In genomic region chr14:103041464-103041863, GRCh38 we compare ENCODE assay signal across 24 cellular contexts. TPM values are rescaled to one million over a fixed set of nuclear protein-coding genes. Genes with fewer than 3 reads are reported as not detected.
DNase-seq lines count a peak whose midpoint lies in the region; ATAC-seq, FAIRE-seq and TF ChIP-seq lines count a peak whose summit lies in the region.
"Had no signal": no experiment of that assay in that cellular context is flagged by ENCODE, and none has a peak within 500 bp of the region (broad histone marks: within the 10 kb centered on the region; RNA-seq: fewer than 3 reads in every experiment).

No MANE protein-coding gene starts in this region.

- ATAC-seq in Right ventricle myocardium inferior = no peak
- no peak for ATAC-seq in HepG2
- no peak for ATAC-seq in right lobe of liver
- ATAC-seq: A549, GM23338, HCT116 had no signal

- peaks cover 45% of the 10 kb centered on the region for H3K79me2 ChIP-seq in HepG2 (ENCODE audit: insufficient read depth, low read length)
- peaks cover 11% of the 10 kb centered on the region for H3K79me2 ChIP-seq in trophoblast cell (ENCODE audit: control insufficient read depth, insufficient read depth, low read length, poor library complexity)

- no peaks in the 10 kb centered on the region for H3K79me1 ChIP-seq in trophoblast cell (ENCODE audit: low read length)

- TF ChIP-seq EP300 in HepG2 (IDR thresholded peaks at IDR 0.05; ENCODE audit: low read depth in 2 of 2, low read length in 2 of 2) (no peak), HepG2 (CRISPR knock-in tag; IDR thresholded peaks at IDR 0.05; ENCODE audit: borderline replicate concordance) (no peak)

- POLR2A ChIA-PET in HepG2 (lab: Yijun Ruan, JAX) = no interaction called here

- H4K8ac ChIP-seq in trophoblast cell (ENCODE audit: low read depth, low read length) = no peak overlapping the region

- CTCF ChIA-PET in HepG2 (lab: Yijun Ruan, JAX; ENCODE audit: low intra/inter-chr PET ratio, low total read pairs) = no interaction called here

- H3K27ac ChIP-seq in HepG2 (ENCODE audit: extremely low read length, insufficient read depth, low read length) (no peak overlapping the region), right lobe of liver (no peak overlapping the region), trophoblast cell (ENCODE audit: low read depth, low read length) (no peak overlapping the region)
- H3K27ac ChIP-seq: 22Rv1, A549, C4-2B had no signal

- FAIRE-seq in HepG2 (lab: Jason Lieb, UNC) (no peak), GM12892 (lab: Jason Lieb, UNC) (no peak)
- FAIRE-seq: A549, D721Med, G401.6, GM12891, GM18507, H54, HTR-8/SVneo had no signal

- no peaks in the 10 kb centered on the region for H3K4me1 ChIP-seq in HepG2 (ENCODE audit: insufficient read depth, low read length)
- H3K4me1 ChIP-seq in right lobe of liver = peaks cover 0 to 12% (median 2%) of the 10 kb centered on the region in 4 donors
- H3K4me1 ChIP-seq in trophoblast cell (ENCODE audit: control insufficient read depth in 1 of 2, insufficient read depth in 2 of 2, low read length in 2 of 2) = no peaks in the 10 kb centered on the region
- H3K4me1 ChIP-seq: A549, Caco-2 had no signal

- H2BK120ac ChIP-seq in trophoblast cell (ENCODE audit: insufficient read depth, low read length, poor library complexity) = no peak overlapping the region

- H2AK5ac ChIP-seq in trophoblast cell (ENCODE audit: low read length) = no peak overlapping the region

- no peak overlapping the region for H2AFZ ChIP-seq in HepG2 (ENCODE audit: low read length)
- no peak overlapping the region for H2AFZ ChIP-seq in trophoblast cell (ENCODE audit: insufficient read depth, low read length, poor library complexity)
- H2AFZ ChIP-seq: GM23338 had no signal

- no peak overlapping the region for H2BK5ac ChIP-seq in trophoblast cell (ENCODE audit: low read depth, low read length, poor library complexity)

- H3K9ac ChIP-seq in HepG2 (ENCODE audit: insufficient read depth, low read depth, low read length) (no peak overlapping the region), trophoblast cell (ENCODE audit: low read length) (no peak overlapping the region)

- H3K23ac ChIP-seq in trophoblast cell (ENCODE audit: low read length) = no peak overlapping the region

- no peaks in the 10 kb centered on the region; the same call in 1 of the 2 replicates for H4K20me1 ChIP-seq in HepG2 (ENCODE audit: insufficient read depth, low read length)

- H2BK12ac ChIP-seq in trophoblast cell (ENCODE audit: low read length) = no peak overlapping the region

- no peaks in the 10 kb centered on the region for H3K9me3 ChIP-seq in HepG2 (ENCODE audit: low read length)
- H3K9me3 ChIP-seq in right lobe of liver = no peaks in the 10 kb centered on the region
- no peaks in the 10 kb centered on the region for H3K9me3 ChIP-seq in trophoblast cell (ENCODE audit: insufficient read depth, low read depth, low read length)
- H3K9me3 ChIP-seq: Caco-2 had no signal

- no peak overlapping the region for H4K91ac ChIP-seq in trophoblast cell (ENCODE audit: low read depth, low read length)

- DNase-seq in cardiac septum (ENCODE audit: low spot score) (peak; percentile 43), Right ventricle myocardium inferior (ENCODE audit: missing footprints) (no peak), HepG2 (ENCODE audit: low spot score) (no peak), right lobe of liver (no peak), trophoblast cell (no peak), GM12892 (ENCODE audit: insufficient read length) (no peak), middle frontal gyrus (ENCODE audit: extremely low spot score, low spot score) (no peak)
- DNase-seq: AML-193; Caco-2; CD4-positive, alpha-beta T cell; HFFc6 had no signal

- H4K12ac ChIP-seq in trophoblast cell (ENCODE audit: low read depth, low read length) = no peak overlapping the region

- WGBS in HepG2 (ENCODE audit: low lambda C conversion rate) = 91% methylated on average over 12 of the region's 20 CpGs
- no CpG with 5 or more reads among the region's 20 CpGs for WGBS in right lobe of liver (ENCODE audit: insufficient coverage, low coverage, low lambda C conversion rate, missing lambda C conversion rate)
- WGBS in trophoblast cell (ENCODE audit: extremely low coverage, insufficient coverage, insufficient read length) = no CpG with 5 or more reads among the region's 20 CpGs

- H3K4me3 ChIP-seq in HepG2 (replicated peaks in 1 of 3; ENCODE audit: insufficient read depth in 1 of 3, low read depth in 2 of 3, low read length in 3 of 3) (no peak overlapping the region), right lobe of liver (no peak overlapping the region), trophoblast cell (ENCODE audit: low read depth, low read length) (no peak overlapping the region)
- H3K4me3 ChIP-seq: A549, GM23338 had no signal

- TF ChIP-seq CTCF in HepG2 (CRISPR knock-in tag; IDR thresholded peaks at IDR 0.05) = no peak
- no peak for TF ChIP-seq CTCF in right lobe of liver (IDR thresholded peaks at IDR 0.05)

- no TSS peak for BruUV-seq in HepG2 (replicated peaks; lab: Mats Ljungman, UMichigan)

- peak overlapping the region; percentile 1 for H3K18ac ChIP-seq in trophoblast cell (ENCODE audit: low read length)

- in situ Hi-C loops in HepG2 (cut with HindIII; ENCODE audit: extremely low pct_ligation_motif_present, low pct_unique_long_range_greater_than_20kb) = no loop called here

- no peak overlapping the region for H3K14ac ChIP-seq in trophoblast cell (ENCODE audit: low read length)

- intact Hi-C loops in cardiac septum (cut with DNase I) (no loop called here), Right ventricle myocardium inferior (cut with DNase I) (no loop called here), HepG2 (cut with micrococcal nuclease; ENCODE audit: unreplicated experiment) (no loop called here), right lobe of liver (cut with DNase I) (no loop called here)

- no peaks in the 10 kb centered on the region for H3K27me3 ChIP-seq in HepG2 (ENCODE audit: control insufficient read depth in 1 of 2, insufficient read depth in 2 of 2, low read length in 2 of 2)
- no peaks in the 10 kb centered on the region for H3K27me3 ChIP-seq in right lobe of liver
- H3K27me3 ChIP-seq in trophoblast cell (ENCODE audit: insufficient read depth, low read length) = no peaks in the 10 kb centered on the region

- TF ChIP-seq RAD21 in HepG2 (CRISPR knock-in tag; IDR thresholded peaks at IDR 0.05) = no peak

- TF ChIP-seq POLR2A in HepG2 (IDR thresholded peaks at IDR 0.05; ENCODE audit: insufficient read depth in 1 of 2, low read depth in 2 of 2, low read length in 2 of 2) (no peak), right lobe of liver (IDR thresholded peaks at IDR 0.05) (no peak), GM12892 (IDR thresholded peaks at IDR 0.05; ENCODE audit: low read depth, low read length) (no peak)

- peak overlapping the region; percentile 9 for H3K4ac ChIP-seq in trophoblast cell (ENCODE audit: low read depth, low read length)

- no peak overlapping the region for H3K4me2 ChIP-seq in HepG2 (ENCODE audit: low read depth, low read length)
- H3K4me2 ChIP-seq in trophoblast cell (ENCODE audit: low read length) = no peak overlapping the region
- H3K4me2 ChIP-seq: A549, GM23338 had no signal

- H3K36me3 ChIP-seq in HepG2 (replicated peaks in 1 of 2; ENCODE audit: control insufficient read depth in 1 of 2, insufficient read depth in 2 of 2, low read length in 2 of 2) = peaks cover 7 to 11% of the 10 kb centered on the region in 2 experiments; a peak in 2 of 5 replicates
- peaks cover 0 to 4% (median 0%) of the 10 kb centered on the region in 4 donors for H3K36me3 ChIP-seq in right lobe of liver
- peaks cover 8 to 11% of the 10 kb centered on the region in 2 experiments for H3K36me3 ChIP-seq in trophoblast cell (ENCODE audit: control insufficient read depth in 1 of 2, insufficient read depth in 2 of 2, low read length in 2 of 2)

RNA-seq across cellular contexts. Expression of gene CDC42BPB, which starts 15.9 kb away (rescaled TPM):
- total RNA-seq in cardiac septum (81.8 TPM), Right ventricle myocardium inferior (68.9 TPM), HepG2 (2016; rRNA removed; fragmentation: Illumina TruSeq; extraction: Trizol) (19.7 and 20.2 TPM in 2 replicates), right lobe of liver (10 to 100 TPM; 38.4 to 55.5 (median 43.0) TPM)
- 5.5 and 5.6 TPM in 2 replicates for total RNA-seq in HepG2 (2016; cell fraction: cytosol; rRNA removed; fragmentation: Illumina TruSeq; extraction: Trizol; ENCODE audit: low read depth)
- 15.3 and 20.6 TPM in 2 replicates for total RNA-seq in HepG2 (2016; cell fraction: insoluble cytoplasmic fraction; rRNA removed; fragmentation: Illumina TruSeq; extraction: Trizol)
- total RNA-seq in HepG2 (2016; cell fraction: membrane; rRNA removed; fragmentation: Illumina TruSeq; extraction: Trizol) = 7.4 and 7.9 TPM in 2 replicates
- 21.4 and 24.6 TPM in 2 replicates for total RNA-seq in HepG2 (2016; cell fraction: nucleus; rRNA removed; fragmentation: Illumina TruSeq; extraction: Trizol)
- 32.3 and 33.3 TPM in 2 replicates for polyA plus RNA-seq in HepG2 (2011; rRNA removed)
- polyA plus RNA-seq in HepG2 (2011; cell fraction: cytosol; rRNA removed) = 14.7 and 18.8 TPM in 2 replicates
- 82.2 and 87.0 TPM in 2 replicates for polyA plus RNA-seq in HepG2 (2011; cell fraction: nucleus; rRNA removed)
- 23.1 and 30.9 TPM in 2 replicates for polyA plus RNA-seq in HepG2 (2012)
- polyA plus RNA-seq in HepG2 (2016; cell fraction: cytosol; fragmentation: Illumina TruSeq; extraction: Trizol; ENCODE audit: low read depth) = 0.78 and 1.0 TPM in 2 replicates
- polyA plus RNA-seq in HepG2 (2016; cell fraction: insoluble cytoplasmic fraction; fragmentation: Illumina TruSeq; extraction: Trizol; ENCODE audit: low read depth) = 10.5 and 14.1 TPM in 2 replicates
- polyA plus RNA-seq in HepG2 (2016; cell fraction: membrane; fragmentation: Illumina TruSeq; extraction: Trizol; ENCODE audit: low read depth) = 3.0 and 3.4 TPM in 2 replicates
- 45.7 and 47.5 TPM in 2 replicates for polyA plus RNA-seq in HepG2 (2016; cell fraction: nucleus; fragmentation: Illumina TruSeq; extraction: Trizol; ENCODE audit: insufficient read depth, low read depth)
- 93.6 and 143 TPM in 2 replicates for polyA minus RNA-seq in HepG2 (2011; rRNA and poly(A)+ RNA removed; ENCODE audit: low replicate concordance)
- polyA minus RNA-seq in HepG2 (2011; cell fraction: cytosol; rRNA and poly(A)+ RNA removed) = 23.7 and 25.9 TPM in 2 replicates
- polyA minus RNA-seq in HepG2 (2011; cell fraction: nucleus; rRNA and poly(A)+ RNA removed) = 38.8 and 39.3 TPM in 2 replicates
- 55.5 and 55.9 TPM in 2 replicates for polyA plus RNA-seq in trophoblast cell (2013)
- polyA plus RNA-seq in GM12892 (2012; ENCODE audit: missing spikeins) = 9.6 TPM

RNA-seq across cellular contexts. Expression of gene LBHD2, which starts 42.5 kb away (rescaled TPM):
- total RNA-seq in cardiac septum (not detected), Right ventricle myocardium inferior (not detected), HepG2 (2016; rRNA removed; fragmentation: Illumina TruSeq; extraction: Trizol) (0.72 and 1.00 TPM in 2 replicates), right lobe of liver (not detected)
- 2.3 and 2.8 TPM in 2 replicates for total RNA-seq in HepG2 (2016; cell fraction: cytosol; rRNA removed; fragmentation: Illumina TruSeq; extraction: Trizol; ENCODE audit: low read depth)
- total RNA-seq in HepG2 (2016; cell fraction: insoluble cytoplasmic fraction; rRNA removed; fragmentation: Illumina TruSeq; extraction: Trizol) = 0.37 and 0.39 TPM in 2 replicates
- 1.1 and 4.0 TPM in 2 replicates for total RNA-seq in HepG2 (2016; cell fraction: membrane; rRNA removed; fragmentation: Illumina TruSeq; extraction: Trizol)
- not detected in 2 replicates for total RNA-seq in HepG2 (2016; cell fraction: nucleus; rRNA removed; fragmentation: Illumina TruSeq; extraction: Trizol)
- 0.67 and 0.95 TPM in 2 replicates for polyA plus RNA-seq in HepG2 (2011; rRNA removed)
- polyA plus RNA-seq in HepG2 (2011; cell fraction: cytosol; rRNA removed) = 0.85 and 2.1 TPM in 2 replicates
- 0.64 and 1.0 TPM in 2 replicates for polyA plus RNA-seq in HepG2 (2011; cell fraction: nucleus; rRNA removed)
- polyA plus RNA-seq in HepG2 (2012) = 0.40 and 0.72 TPM in 2 replicates
- 2.9 and 3.8 TPM in 2 replicates for polyA plus RNA-seq in HepG2 (2016; cell fraction: cytosol; fragmentation: Illumina TruSeq; extraction: Trizol; ENCODE audit: low read depth)
- polyA plus RNA-seq in HepG2 (2016; cell fraction: insoluble cytoplasmic fraction; fragmentation: Illumina TruSeq; extraction: Trizol; ENCODE audit: low read depth) = 0.36 and 0.88 TPM in 2 replicates
- polyA plus RNA-seq in HepG2 (2016; cell fraction: membrane; fragmentation: Illumina TruSeq; extraction: Trizol; ENCODE audit: low read depth) = 0.86 and 1.1 TPM in 2 replicates
- polyA plus RNA-seq in HepG2 (2016; cell fraction: nucleus; fragmentation: Illumina TruSeq; extraction: Trizol; ENCODE audit: insufficient read depth, low read depth) = 0.73 and 0.75 TPM in 2 replicates
- 0.30 TPM in 1 of 2 replicates, not detected in the other for polyA minus RNA-seq in HepG2 (2011; rRNA and poly(A)+ RNA removed; ENCODE audit: low replicate concordance)
- polyA minus RNA-seq in HepG2 (2011; cell fraction: cytosol; rRNA and poly(A)+ RNA removed) = not detected in 2 replicates
- not detected in 2 replicates for polyA minus RNA-seq in HepG2 (2011; cell fraction: nucleus; rRNA and poly(A)+ RNA removed)
- 0.30 and 0.39 TPM in 2 replicates for polyA plus RNA-seq in trophoblast cell (2013)
- not detected for polyA plus RNA-seq in GM12892 (2012; ENCODE audit: missing spikeins)
- total RNA-seq: Caco-2; CD4-positive, alpha-beta T cell; GM23338; HFFc6 had no signal
- polyA plus RNA-seq: A549, BJ, GM23338, IgD-negative memory B cell had no signal

RNA-seq across cellular contexts. Expression of gene EXOC3L4, which starts 53.1 kb away (rescaled TPM):
- total RNA-seq in cardiac septum = 0.46 TPM
- total RNA-seq in Right ventricle myocardium inferior = 1.2 TPM
- total RNA-seq in HepG2 (2016; rRNA removed; fragmentation: Illumina TruSeq; extraction: Trizol) = 11.3 and 27.0 TPM in 2 replicates
- 6.3 and 6.7 TPM in 2 replicates for total RNA-seq in HepG2 (2016; cell fraction: cytosol; rRNA removed; fragmentation: Illumina TruSeq; extraction: Trizol; ENCODE audit: low read depth)
- 9.0 and 28.6 TPM in 2 replicates for total RNA-seq in HepG2 (2016; cell fraction: insoluble cytoplasmic fraction; rRNA removed; fragmentation: Illumina TruSeq; extraction: Trizol)
- 11.1 and 11.5 TPM in 2 replicates for total RNA-seq in HepG2 (2016; cell fraction: membrane; rRNA removed; fragmentation: Illumina TruSeq; extraction: Trizol)
- 32.0 and 33.7 TPM in 2 replicates for total RNA-seq in HepG2 (2016; cell fraction: nucleus; rRNA removed; fragmentation: Illumina TruSeq; extraction: Trizol)
- polyA plus RNA-seq in HepG2 (2011; rRNA removed) = 11.8 and 21.2 TPM in 2 replicates
- polyA plus RNA-seq in HepG2 (2011; cell fraction: cytosol; rRNA removed) = 10.4 and 15.5 TPM in 2 replicates
- polyA plus RNA-seq in HepG2 (2011; cell fraction: nucleus; rRNA removed) = 157 and 161 TPM in 2 replicates
- 12.5 and 20.1 TPM in 2 replicates for polyA plus RNA-seq in HepG2 (2012)
- polyA plus RNA-seq in HepG2 (2016; cell fraction: cytosol; fragmentation: Illumina TruSeq; extraction: Trizol; ENCODE audit: low read depth) = 4.1 and 4.2 TPM in 2 replicates
- polyA plus RNA-seq in HepG2 (2016; cell fraction: insoluble cytoplasmic fraction; fragmentation: Illumina TruSeq; extraction: Trizol; ENCODE audit: low read depth) = 7.6 and 10.6 TPM in 2 replicates
- 6.1 and 7.1 TPM in 2 replicates for polyA plus RNA-seq in HepG2 (2016; cell fraction: membrane; fragmentation: Illumina TruSeq; extraction: Trizol; ENCODE audit: low read depth)
- polyA plus RNA-seq in HepG2 (2016; cell fraction: nucleus; fragmentation: Illumina TruSeq; extraction: Trizol; ENCODE audit: insufficient read depth, low read depth) = 105 and 107 TPM in 2 replicates
- polyA minus RNA-seq in HepG2 (2011; rRNA and poly(A)+ RNA removed; ENCODE audit: low replicate concordance) = 0.28 and 10.1 TPM in 2 replicates
- polyA minus RNA-seq in HepG2 (2011; cell fraction: cytosol; rRNA and poly(A)+ RNA removed) = 3.4 and 5.3 TPM in 2 replicates
- polyA minus RNA-seq in HepG2 (2011; cell fraction: nucleus; rRNA and poly(A)+ RNA removed) = 24.7 and 29.2 TPM in 2 replicates
- total RNA-seq in right lobe of liver = 10 to 100 TPM; 34.2 to 87.1 (median 48.1) TPM
- polyA plus RNA-seq in trophoblast cell (2013) = 0.11 and 0.22 TPM in 2 replicates
- polyA plus RNA-seq in GM12892 (2012; ENCODE audit: missing spikeins) = not detected
- total RNA-seq: CD4-positive, alpha-beta T cell; GM23338 had no signal
- polyA plus RNA-seq: BJ, GM23338, IgD-negative memory B cell had no signal
